ENCODE assay signal across 8 cellular contexts in the genomic region with DNA sequence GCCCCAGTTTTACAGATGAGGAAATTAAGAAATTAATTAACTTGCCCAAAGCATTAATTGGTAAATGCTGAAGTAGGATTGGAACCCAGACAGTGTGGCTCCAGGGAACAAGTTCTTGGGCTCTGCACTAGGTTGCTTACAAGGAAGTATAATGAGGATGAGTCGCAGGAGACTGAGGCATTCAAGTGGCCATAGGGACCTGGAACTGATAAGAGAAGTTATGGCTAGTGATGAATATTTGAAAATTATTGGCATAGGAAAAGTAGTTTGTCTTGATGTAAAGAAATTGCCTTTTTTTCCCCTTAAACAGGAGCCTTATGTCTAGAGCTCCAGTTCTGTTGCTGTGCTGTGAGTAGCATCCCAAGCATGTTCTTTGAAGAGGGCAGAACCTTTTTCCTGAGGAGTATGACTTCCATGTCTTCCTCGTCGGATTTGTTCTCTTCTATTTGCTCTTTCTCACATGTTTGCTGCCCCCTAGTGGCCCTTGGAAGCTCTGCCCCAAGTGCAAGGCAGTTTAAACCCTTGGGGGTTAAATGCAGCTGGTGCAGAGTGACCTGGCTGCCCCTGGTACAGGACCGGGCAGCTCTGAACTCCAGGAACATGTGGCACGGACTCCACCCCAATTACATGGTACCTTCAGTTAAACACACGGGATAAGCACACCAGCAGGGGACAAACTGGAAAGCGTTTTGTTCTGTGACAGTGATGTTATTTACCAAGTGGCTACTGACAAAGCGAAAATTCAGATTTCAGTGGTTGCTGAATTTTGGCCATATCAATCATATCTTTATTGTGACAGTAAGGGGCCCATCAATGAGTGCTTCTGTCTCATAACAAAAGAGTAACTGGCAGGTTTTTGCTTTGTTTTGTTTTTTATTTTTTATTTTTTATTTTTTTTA.
DNase-seq lines count a peak whose midpoint lies in the region; ATAC-seq lines count a peak whose summit lies in the region.

No MANE protein-coding gene starts in this region.

- no peaks in the 10 kb centered on the region for H3K9me3 Mint-ChIP-seq in activated naive CD4-positive, alpha-beta T cell treated with anti-CD3 and anti-CD28 coated beads, Interleukin-2, amount 50 U/mL, for 72 hours

- no peaks in the 10 kb centered on the region for H3K36me3 Mint-ChIP-seq in activated naive CD4-positive, alpha-beta T cell treated with anti-CD3 and anti-CD28 coated beads, Interleukin-2, amount 50 U/mL, for 72 hours

- H3K27ac Mint-ChIP-seq in activated naive CD4-positive, alpha-beta T cell treated with anti-CD3 and anti-CD28 coated beads, Interleukin-2, amount 50 U/mL, for 72 hours: no peak overlapping the region

- peak; percentile 86 for ATAC-seq in GM21825 (IDR thresholded peaks at IDR 0.05; ENCODE audit: unreplicated experiment)
- peak; percentile 71 to 81 for ATAC-seq in activated naive CD4-positive, alpha-beta T cell treated with anti-CD3 and anti-CD28 coated beads, Interleukin-2, amount 50 U/mL, for 72 hours
- no peak for ATAC-seq in HG03039 (IDR thresholded peaks at IDR 0.05; ENCODE audit: unreplicated experiment)

- intact Hi-C loops in cardiac septum (cut with DNase I): loop anchor here (1.0 kb wide), 1 partner anchor 320 kb away; no protein-coding TSS in a partner anchor

- DNase-seq in DMS53 (lab: John Stamatoyannopoulos, UW) (peak; percentile 95), MV-4-11 (lab: John Stamatoyannopoulos, UW) (peak; percentile 63), SKM-1 treated with dmso at 0.1 percent for 144 hours (lab: John Stamatoyannopoulos, UW; ENCODE audit: unreplicated experiment) (peak; percentile 51), cardiac septum (ENCODE audit: low spot score) (peak; percentile 82), pulmonary artery endothelial cell (ENCODE audit: low read depth, low spot score) (peak; percentile 36)
- DNase-seq in activated naive CD4-positive, alpha-beta T cell treated with anti-CD3 and anti-CD28 coated beads, Interleukin-2, amount 50 U/mL, for 72 hours (ENCODE audit: low spot score in 2 of 2): peak in 1 of 2 donors; percentile 65
